22 cellular contexts compared by ENCODE assay signal in the genomic region with DNA sequence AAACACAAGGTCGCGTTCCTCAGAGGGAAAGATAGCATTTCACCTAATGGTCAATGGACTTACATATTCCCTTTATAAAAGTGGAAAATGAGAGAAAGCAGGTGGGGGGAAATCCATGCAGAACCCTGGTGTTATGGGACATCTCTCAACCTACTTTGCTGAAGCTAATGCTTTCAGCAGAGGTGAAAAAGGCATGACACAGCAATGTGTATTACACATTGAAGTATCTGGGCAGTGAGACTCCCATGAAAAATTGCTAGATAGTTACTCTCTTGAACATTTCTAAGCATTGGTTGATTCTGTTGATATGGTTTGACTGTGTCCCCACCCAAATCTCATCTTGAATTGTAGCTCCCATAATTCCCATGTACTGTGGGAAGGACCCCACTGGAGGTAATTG.
"Had no signal": no experiment of that assay in that cellular context is flagged by ENCODE, and none has a peak within 500 bp of the region (broad histone marks: within the 10 kb centered on the region; RNA-seq: fewer than 3 reads in every experiment).

No MANE protein-coding gene starts in this region.

- ATAC-seq: esophagus mucosa; gastrocnemius medialis; heart right ventricle; left cardiac atrium; left lung; left ventricle myocardium superior; lower lobe of right lung; naive thymus-derived CD4-positive, alpha-beta T cell had no signal

- DNase-seq: colonic mucosa; cortex of kidney; dermis blood vessel endothelial cell; dorsolateral prefrontal cortex; effector CD4-positive, alpha-beta T cell; effector memory CD4-positive, alpha-beta T cell; esophagus squamous epithelium; foreskin fibroblast; foreskin melanocyte; gastrocnemius medialis; glutamatergic neuron; head of caudate nucleus; heart right ventricle; hippocampal formation; left cardiac atrium; left lung; left ventricle myocardium superior; lower lobe of right lung; mesendoderm; midbrain; naive thymus-derived CD4-positive, alpha-beta T cell had no signal

- H3K36me3 ChIP-seq: colonic mucosa, esophagus squamous epithelium, gastrocnemius medialis, heart right ventricle, left lung, lower lobe of right lung had no signal

- H3K27ac Mint-ChIP-seq: naive thymus-derived CD4-positive, alpha-beta T cell had no signal

- H3K4me3 Mint-ChIP-seq: naive thymus-derived CD4-positive, alpha-beta T cell had no signal

- H3K4me1 ChIP-seq: colonic mucosa, esophagus squamous epithelium, gastrocnemius medialis, heart right ventricle, left lung, lower lobe of right lung had no signal

- H3K9me3 ChIP-seq: colonic mucosa, esophagus squamous epithelium, gastrocnemius medialis, heart right ventricle, left lung, lower lobe of right lung had no signal

- H3K27me3 ChIP-seq: dorsolateral prefrontal cortex, esophagus squamous epithelium, gastrocnemius medialis, heart right ventricle, left lung had no signal

- H3K4me3 ChIP-seq: colonic mucosa, dorsolateral prefrontal cortex, esophagus squamous epithelium, gastrocnemius medialis, heart right ventricle, left lung, lower lobe of right lung had no signal

- H3K27ac ChIP-seq: colonic mucosa, esophagus squamous epithelium, gastrocnemius medialis, heart right ventricle, left lung, lower lobe of right lung had no signal
